Comparison of ENCODE assay signal across 19 cellular contexts in the genomic region with DNA sequence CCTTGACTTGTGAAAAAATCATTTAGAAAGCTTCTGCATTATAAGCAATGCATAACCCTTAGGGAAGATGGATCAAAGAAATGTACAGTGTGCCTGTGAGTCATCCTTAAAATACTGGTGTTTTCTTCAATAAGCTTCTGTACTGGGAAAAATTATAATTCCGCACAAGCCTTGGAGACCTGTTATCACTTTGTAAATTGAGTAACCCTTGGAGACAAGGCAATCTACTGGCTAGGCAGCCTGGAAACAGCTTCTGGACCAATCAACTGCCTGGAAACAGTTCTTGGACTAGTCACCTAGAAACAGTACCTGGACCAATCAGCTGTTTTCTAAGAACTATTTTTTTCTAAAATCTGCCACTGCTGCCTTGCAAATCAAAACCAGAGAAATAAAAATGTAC. TPM values are rescaled to one million over a fixed set of nuclear protein-coding genes. Genes with fewer than 3 reads are reported as not detected.
DNase-seq lines count a peak whose midpoint lies in the region; ATAC-seq and TF ChIP-seq lines count a peak whose summit lies in the region.
"Had no signal": no experiment of that assay in that cellular context is flagged by ENCODE, and none has a peak within 500 bp of the region (broad histone marks: within the 10 kb centered on the region; RNA-seq: fewer than 3 reads in every experiment).

No MANE protein-coding gene starts in this region.

- H3K79me2 ChIP-seq in smooth muscle cell (ENCODE audit: low read depth), result no peaks in the 10 kb centered on the region

- H3K9ac ChIP-seq in smooth muscle cell (ENCODE audit: low read depth), result no peak overlapping the region

- H3K4me1 ChIP-seq in smooth muscle cell (ENCODE audit: low read depth), result peaks cover 6% of the 10 kb centered on the region
- H3K4me1 ChIP-seq: ascending aorta, BE2C had no signal

- H3K4me2 ChIP-seq in smooth muscle cell, result no peak overlapping the region

- H3K9me3 Mint-ChIP-seq in nephron, result no peaks in the 10 kb centered on the region
- H3K9me3 Mint-ChIP-seq: T-helper 2 cell treated with Interferon-gamma antibody and Interleukin-4, amounts not matched to agents 5 μg/mL and 100 μg/mL, for 36 hours had no signal

- H3K36me3 Mint-ChIP-seq in nephron (ENCODE audit: low read depth), result no peaks in the 10 kb centered on the region

- no peak overlapping the region for H2AFZ ChIP-seq in smooth muscle cell (ENCODE audit: low read depth)

- H3K4me1 Mint-ChIP-seq in nephron, result peaks cover 12% of the 10 kb centered on the region

- no peaks in the 10 kb centered on the region for H3K27me3 ChIP-seq in smooth muscle cell (ENCODE audit: low read depth)
- H3K27me3 ChIP-seq: ascending aorta, BE2C had no signal

- WGBS in smooth muscle cell (ENCODE audit: low lambda C conversion rate), result 59% methylated on average over 1 of the region's 1 CpG

- no peaks in the 10 kb centered on the region for H3K9me3 ChIP-seq in smooth muscle cell (replicated peaks; ENCODE audit: low read depth)
- H3K9me3 ChIP-seq: ascending aorta, BE2C had no signal

- no peak overlapping the region for H3K4me3 ChIP-seq in choroid plexus epithelial cell (ENCODE audit: low read depth, low read length)
- H3K4me3 ChIP-seq in smooth muscle cell, result no peak overlapping the region
- H3K4me3 ChIP-seq: ascending aorta had no signal

- no peak overlapping the region for H3K27ac ChIP-seq in smooth muscle cell (ENCODE audit: low read depth)
- H3K27ac ChIP-seq: ascending aorta had no signal

- DNase-seq in EL (peak; percentile 8), NCI-H226 (peak; percentile 70), choroid plexus epithelial cell (ENCODE audit: low read depth) (peak; percentile 84), SK-N-DZ (ENCODE audit: low spot score) (no peak), smooth muscle cell (lab: John Stamatoyannopoulos, UW; ENCODE audit: unreplicated experiment) (no peak)
- DNase-seq: activated CD4-positive, alpha-beta T cell treated with anti-CD3 and anti-CD28 coated beads for 1 hour; activated gamma-delta T cell; BE2C; dermis blood vessel endothelial cell; left colon; NCI-H2029 treated with DMSO at 0.1 percent for 48 hours; SHP77 treated with DMSO at 0.1 percent for 48 hours; stimulated activated CD4-positive, alpha-beta T cell treated with anti-CD3 and anti-CD28 coated beads, Interleukin-4, amount 100 ng/mL, for 24 hours; stimulated activated CD8-positive, alpha-beta memory T cell treated with anti-CD3 and anti-CD28 coated beads, Interleukin-4, amount 100 ng/mL, for 48 hours had no signal

- H4K20me1 ChIP-seq in smooth muscle cell (ENCODE audit: low read depth), result no peaks in the 10 kb centered on the region

- no peak overlapping the region for H3K4me3 Mint-ChIP-seq in nephron
- H3K4me3 Mint-ChIP-seq: T-helper 2 cell treated with Interferon-gamma antibody and Interleukin-4, amounts not matched to agents 5 μg/mL and 100 μg/mL, for 36 hours had no signal

- no peak for TF ChIP-seq CTCF in choroid plexus epithelial cell (conservative IDR thresholded peaks at IDR 0.05; ENCODE audit: low read depth, low read length)
- TF ChIP-seq CTCF in nephron (IDR thresholded peaks at IDR 0.05; ENCODE audit: unreplicated experiment in 3 of 3), result no peak
- no peak for TF ChIP-seq CTCF in smooth muscle cell (IDR thresholded peaks at IDR 0.05; ENCODE audit: borderline replicate concordance, insufficient read depth, poor library complexity, severe bottlenecking)

- no peak for ATAC-seq in GM19351 (IDR thresholded peaks at IDR 0.05; ENCODE audit: unreplicated experiment)
- ATAC-seq in GM21526 (IDR thresholded peaks at IDR 0.05; ENCODE audit: low FRiP score, unreplicated experiment), result no peak
- ATAC-seq: left colon had no signal

- peak overlapping the region; percentile 7 to 75 (median 32) for H3K27ac Mint-ChIP-seq in nephron
- H3K27ac Mint-ChIP-seq: T-helper 2 cell treated with Interferon-gamma antibody and Interleukin-4, amounts not matched to agents 5 μg/mL and 100 μg/mL, for 36 hours had no signal

- H3F3A ChIP-seq in smooth muscle cell (ENCODE audit: low read depth), result no peaks in the 10 kb centered on the region

- H3K27me3 Mint-ChIP-seq in nephron (ENCODE audit: low read depth), result no peaks in the 10 kb centered on the region

- H3K36me3 ChIP-seq in smooth muscle cell (ENCODE audit: low read depth), result no peaks in the 10 kb centered on the region
- H3K36me3 ChIP-seq: ascending aorta, BE2C had no signal

RNA-seq across cellular contexts. Expression of a gene that starts 25.8 kb away (rescaled TPM):
- 26.7 and 30.2 TPM in 2 replicates for polyA plus RNA-seq in SK-N-DZ (2014; cell fraction: cytosol; rRNA removed)
- 14.0 and 14.6 TPM in 2 replicates for polyA plus RNA-seq in SK-N-DZ (2014; cell fraction: nucleus; rRNA removed)
- 22.7 and 28.5 TPM in 2 replicates for total RNA-seq in smooth muscle cell
- polyA plus RNA-seq in smooth muscle cell, result 7.5 and 8.7 TPM in 2 replicates

Comparison
In these comparisons a context has a peak if more than half of its experiments do, and no peak if none do; other contexts are left out.
1. DNase-seq: peak in EL (single experiment), NCI-H226 (single experiment) and choroid plexus epithelial cell (single experiment); none in SK-N-DZ (single experiment) and smooth muscle cell (single experiment).